ENCODE assay signal across 1 cellular context in the genomic region with DNA sequence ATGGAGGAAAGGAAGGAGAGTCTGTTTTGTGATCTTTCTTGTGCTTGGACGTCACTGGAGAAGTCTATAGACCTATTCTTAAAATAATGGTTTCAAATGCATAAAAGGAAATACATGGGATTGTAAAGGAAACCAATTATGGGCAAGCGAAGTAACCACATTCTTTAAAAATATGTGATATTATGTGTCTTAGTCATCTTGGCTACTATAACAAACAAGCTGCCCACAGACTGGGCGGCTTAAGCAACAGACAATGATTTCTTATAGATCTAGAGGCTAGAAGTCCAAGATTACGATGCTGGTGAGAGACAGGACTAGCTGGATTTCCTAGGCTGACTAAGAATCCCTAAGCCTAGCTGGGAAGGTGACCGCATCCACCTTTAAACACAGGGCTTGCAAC.
TF ChIP-seq lines count a peak whose summit lies in the region.

No MANE protein-coding gene starts in this region.

TF ChIP-seq in GM23338, 12 proteins besides CTCF, POLR2A, EP300 and RAD21 (continued from another document):
- TF ChIP-seq, protein P1, sequence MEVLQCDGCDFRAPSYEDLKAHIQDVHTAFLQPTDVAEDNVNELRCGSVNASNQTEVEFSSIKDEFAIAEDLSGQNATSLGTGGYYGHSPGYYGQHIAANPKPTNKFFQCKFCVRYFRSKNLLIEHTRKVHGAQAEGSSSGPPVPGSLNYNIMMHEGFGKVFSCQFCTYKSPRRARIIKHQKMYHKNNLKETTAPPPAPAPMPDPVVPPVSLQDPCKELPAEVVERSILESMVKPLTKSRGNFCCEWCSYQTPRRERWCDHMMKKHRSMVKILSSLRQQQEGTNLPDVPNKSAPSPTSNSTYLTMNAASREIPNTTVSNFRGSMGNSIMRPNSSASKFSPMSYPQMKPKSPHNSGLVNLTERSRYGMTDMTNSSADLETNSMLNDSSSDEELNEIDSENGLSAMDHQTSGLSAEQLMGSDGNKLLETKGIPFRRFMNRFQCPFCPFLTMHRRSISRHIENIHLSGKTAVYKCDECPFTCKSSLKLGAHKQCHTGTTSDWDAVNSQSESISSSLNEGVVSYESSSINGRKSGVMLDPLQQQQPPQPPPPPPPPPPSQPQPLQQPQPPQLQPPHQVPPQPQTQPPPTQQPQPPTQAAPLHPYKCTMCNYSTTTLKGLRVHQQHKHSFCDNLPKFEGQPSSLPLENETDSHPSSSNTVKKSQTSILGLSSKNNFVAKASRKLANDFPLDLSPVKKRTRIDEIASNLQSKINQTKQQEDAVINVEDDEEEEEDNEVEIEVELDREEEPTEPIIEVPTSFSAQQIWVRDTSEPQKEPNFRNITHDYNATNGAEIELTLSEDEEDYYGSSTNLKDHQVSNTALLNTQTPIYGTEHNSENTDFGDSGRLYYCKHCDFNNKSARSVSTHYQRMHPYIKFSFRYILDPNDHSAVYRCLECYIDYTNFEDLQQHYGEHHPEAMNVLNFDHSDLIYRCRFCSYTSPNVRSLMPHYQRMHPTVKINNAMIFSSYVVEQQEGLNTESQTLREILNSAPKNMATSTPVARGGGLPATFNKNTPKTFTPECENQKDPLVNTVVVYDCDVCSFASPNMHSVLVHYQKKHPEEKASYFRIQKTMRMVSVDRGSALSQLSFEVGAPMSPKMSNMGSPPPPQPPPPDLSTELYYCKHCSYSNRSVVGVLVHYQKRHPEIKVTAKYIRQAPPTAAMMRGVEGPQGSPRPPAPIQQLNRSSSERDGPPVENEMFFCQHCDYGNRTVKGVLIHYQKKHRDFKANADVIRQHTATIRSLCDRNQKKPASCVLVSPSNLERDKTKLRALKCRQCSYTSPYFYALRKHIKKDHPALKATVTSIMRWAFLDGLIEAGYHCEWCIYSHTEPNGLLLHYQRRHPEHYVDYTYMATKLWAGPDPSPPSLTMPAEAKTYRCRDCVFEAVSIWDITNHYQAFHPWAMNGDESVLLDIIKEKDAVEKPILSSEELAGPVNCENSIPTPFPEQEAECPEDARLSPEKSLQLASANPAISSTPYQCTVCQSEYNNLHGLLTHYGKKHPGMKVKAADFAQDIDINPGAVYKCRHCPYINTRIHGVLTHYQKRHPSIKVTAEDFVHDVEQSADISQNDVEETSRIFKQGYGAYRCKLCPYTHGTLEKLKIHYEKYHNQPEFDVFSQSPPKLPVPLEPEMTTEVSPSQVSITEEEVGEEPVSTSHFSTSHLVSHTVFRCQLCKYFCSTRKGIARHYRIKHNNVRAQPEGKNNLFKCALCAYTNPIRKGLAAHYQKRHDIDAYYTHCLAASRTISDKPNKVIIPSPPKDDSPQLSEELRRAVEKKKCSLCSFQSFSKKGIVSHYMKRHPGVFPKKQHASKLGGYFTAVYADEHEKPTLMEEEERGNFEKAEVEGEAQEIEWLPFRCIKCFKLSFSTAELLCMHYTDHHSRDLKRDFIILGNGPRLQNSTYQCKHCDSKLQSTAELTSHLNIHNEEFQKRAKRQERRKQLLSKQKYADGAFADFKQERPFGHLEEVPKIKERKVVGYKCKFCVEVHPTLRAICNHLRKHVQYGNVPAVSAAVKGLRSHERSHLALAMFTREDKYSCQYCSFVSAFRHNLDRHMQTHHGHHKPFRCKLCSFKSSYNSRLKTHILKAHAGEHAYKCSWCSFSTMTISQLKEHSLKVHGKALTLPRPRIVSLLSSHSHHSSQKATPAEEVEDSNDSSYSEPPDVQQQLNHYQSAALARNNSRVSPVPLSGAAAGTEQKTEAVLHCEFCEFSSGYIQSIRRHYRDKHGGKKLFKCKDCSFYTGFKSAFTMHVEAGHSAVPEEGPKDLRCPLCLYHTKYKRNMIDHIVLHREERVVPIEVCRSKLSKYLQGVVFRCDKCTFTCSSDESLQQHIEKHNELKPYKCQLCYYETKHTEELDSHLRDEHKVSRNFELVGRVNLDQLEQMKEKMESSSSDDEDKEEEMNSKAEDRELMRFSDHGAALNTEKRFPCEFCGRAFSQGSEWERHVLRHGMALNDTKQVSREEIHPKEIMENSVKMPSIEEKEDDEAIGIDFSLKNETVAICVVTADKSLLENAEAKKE (CRISPR knock-in tag; IDR thresholded peaks at IDR 0.05), result no peak
